1 cellular context compared by ENCODE assay signal in the genomic region with DNA sequence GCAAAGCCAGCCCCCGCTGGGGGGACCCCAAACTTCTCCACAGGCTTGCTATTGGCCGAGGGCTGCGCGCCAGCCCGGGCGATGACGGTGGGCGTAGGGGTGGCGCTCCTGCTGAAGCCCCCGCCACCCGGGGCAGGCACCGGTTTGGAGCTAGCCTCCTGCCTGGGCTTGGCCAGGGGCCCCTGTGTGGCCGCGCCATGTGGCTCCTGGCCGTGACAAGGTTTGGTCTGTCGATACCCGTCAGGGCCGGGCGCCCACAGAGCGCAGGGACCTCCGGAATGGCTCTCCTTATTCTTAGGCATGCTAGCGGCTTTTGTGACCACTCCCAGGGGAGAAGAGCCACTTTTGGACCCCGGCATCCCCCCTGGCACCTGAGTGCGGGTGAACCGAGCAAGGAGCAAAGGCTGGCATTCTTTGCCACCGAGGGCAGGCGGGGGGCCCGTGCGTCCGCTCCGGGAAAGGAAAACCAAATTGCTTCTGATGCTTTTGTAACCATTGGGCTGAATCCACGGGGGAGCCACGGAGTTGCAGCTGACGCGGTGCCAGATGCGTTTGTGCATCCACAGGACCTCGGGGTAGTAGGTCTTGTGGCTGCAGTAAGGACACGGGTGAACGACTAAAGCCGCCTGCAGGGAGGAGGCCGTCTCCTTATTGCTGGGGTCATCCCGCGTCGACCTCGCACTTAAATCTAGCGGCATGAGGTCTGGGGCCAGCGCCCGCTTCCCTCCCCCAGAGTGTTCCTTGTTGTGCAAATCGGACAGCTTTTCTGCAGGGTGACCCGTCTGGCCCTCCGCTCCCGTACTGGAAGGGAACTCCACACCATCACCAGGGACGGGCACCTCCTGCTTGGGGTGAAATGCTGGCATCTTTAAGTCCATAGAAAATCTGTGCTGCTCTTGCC.
TF ChIP-seq lines count a peak whose summit lies in the region.

No MANE protein-coding gene starts in this region.

TF ChIP-seq in HepG2, 621 proteins besides CTCF, POLR2A, EP300 and RAD21 (continued from another document):
- TF ChIP-seq, protein P1, sequence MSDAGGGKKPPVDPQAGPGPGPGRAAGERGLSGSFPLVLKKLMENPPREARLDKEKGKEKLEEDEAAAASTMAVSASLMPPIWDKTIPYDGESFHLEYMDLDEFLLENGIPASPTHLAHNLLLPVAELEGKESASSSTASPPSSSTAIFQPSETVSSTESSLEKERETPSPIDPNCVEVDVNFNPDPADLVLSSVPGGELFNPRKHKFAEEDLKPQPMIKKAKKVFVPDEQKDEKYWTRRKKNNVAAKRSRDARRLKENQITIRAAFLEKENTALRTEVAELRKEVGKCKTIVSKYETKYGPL (CRISPR knock-in tag; IDR thresholded peaks at IDR 0.05), result no peak
- no peak for TF ChIP-seq HDAC1 (CRISPR knock-in tag; IDR thresholded peaks at IDR 0.05)
- TF ChIP-seq ZNF17 (CRISPR knock-in tag; IDR thresholded peaks at IDR 0.05), result no peak
- TF ChIP-seq, protein P2, sequence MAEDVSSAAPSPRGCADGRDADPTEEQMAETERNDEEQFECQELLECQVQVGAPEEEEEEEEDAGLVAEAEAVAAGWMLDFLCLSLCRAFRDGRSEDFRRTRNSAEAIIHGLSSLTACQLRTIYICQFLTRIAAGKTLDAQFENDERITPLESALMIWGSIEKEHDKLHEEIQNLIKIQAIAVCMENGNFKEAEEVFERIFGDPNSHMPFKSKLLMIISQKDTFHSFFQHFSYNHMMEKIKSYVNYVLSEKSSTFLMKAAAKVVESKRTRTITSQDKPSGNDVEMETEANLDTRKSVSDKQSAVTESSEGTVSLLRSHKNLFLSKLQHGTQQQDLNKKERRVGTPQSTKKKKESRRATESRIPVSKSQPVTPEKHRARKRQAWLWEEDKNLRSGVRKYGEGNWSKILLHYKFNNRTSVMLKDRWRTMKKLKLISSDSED (CRISPR knock-in tag; IDR thresholded peaks at IDR 0.05), result no peak
